ENCODE assay signal across 1 cellular context in genomic region chrX:1355131-1355799, GRCh38.
TF ChIP-seq lines count a peak whose summit lies in the region.

No MANE protein-coding gene starts in this region.

TF ChIP-seq in H1, 55 proteins besides CTCF, POLR2A, EP300 and RAD21:
- TF ChIP-seq YY1 (IDR thresholded peaks at IDR 0.05; ENCODE audit: low read depth, low read length): no peak
- TF ChIP-seq SP1 (IDR thresholded peaks at IDR 0.05; ENCODE audit: low read depth, low read length): no peak
- TF ChIP-seq EGR1 (IDR thresholded peaks at IDR 0.05; ENCODE audit: borderline replicate concordance, low read depth, low read length): no peak; the same call in 1 of the 2 replicates
- no peak for TF ChIP-seq BCL11A (IDR thresholded peaks at IDR 0.05; ENCODE audit: low read depth in 2 of 2, low read length in 2 of 2)
- TF ChIP-seq RBBP5 (IDR thresholded peaks at IDR 0.05; ENCODE audit: borderline replicate concordance, low read depth, low read length): no peak
- no peak for TF ChIP-seq RFX5 (IDR thresholded peaks at IDR 0.05; ENCODE audit: borderline replicate concordance, low read depth, low read length)
- TF ChIP-seq SRF (IDR thresholded peaks at IDR 0.05; ENCODE audit: low read depth, low read length): no peak
- no peak for TF ChIP-seq BACH1 (IDR thresholded peaks at IDR 0.05; ENCODE audit: low read length)
- TF ChIP-seq SAP30 (IDR thresholded peaks at IDR 0.05; ENCODE audit: insufficient read depth, insufficient replicate concordance, low read length): no peak
- TF ChIP-seq POU5F1 (IDR thresholded peaks at IDR 0.05; ENCODE audit: low read depth, low read length): no peak
- TF ChIP-seq RXRA (IDR thresholded peaks at IDR 0.05; ENCODE audit: insufficient read depth, low read depth, low read length): no peak
- TF ChIP-seq SIN3A (conservative IDR thresholded peaks at IDR 0.05 in 1 of 2, IDR thresholded peaks at IDR 0.05 in 1 of 2; ENCODE audit: low read depth in 1 of 2, low read length in 2 of 2): no peak
- TF ChIP-seq ZNF274 (IDR thresholded peaks at IDR 0.05; ENCODE audit: borderline replicate concordance, extremely low read depth, low read length): no peak
- TF ChIP-seq CEBPB (IDR thresholded peaks at IDR 0.05; ENCODE audit: low read depth, low read length): no peak
- no peak for TF ChIP-seq CHD2 (IDR thresholded peaks at IDR 0.05; ENCODE audit: low read length)
- TF ChIP-seq GABPA (IDR thresholded peaks at IDR 0.05; ENCODE audit: borderline replicate concordance, insufficient read depth, low read length): no peak
- no peak for TF ChIP-seq CHD1 (IDR thresholded peaks at IDR 0.05; ENCODE audit: low read depth, low read length)
- no peak for TF ChIP-seq POLR2AphosphoS5 (IDR thresholded peaks at IDR 0.05; ENCODE audit: low read depth, low read length)
- no peak for TF ChIP-seq TCF12 (IDR thresholded peaks at IDR 0.05; ENCODE audit: low read depth, low read length)
- no peak for TF ChIP-seq NRF1 (IDR thresholded peaks at IDR 0.05; ENCODE audit: low read depth, low read length)
